In the genomic region with DNA sequence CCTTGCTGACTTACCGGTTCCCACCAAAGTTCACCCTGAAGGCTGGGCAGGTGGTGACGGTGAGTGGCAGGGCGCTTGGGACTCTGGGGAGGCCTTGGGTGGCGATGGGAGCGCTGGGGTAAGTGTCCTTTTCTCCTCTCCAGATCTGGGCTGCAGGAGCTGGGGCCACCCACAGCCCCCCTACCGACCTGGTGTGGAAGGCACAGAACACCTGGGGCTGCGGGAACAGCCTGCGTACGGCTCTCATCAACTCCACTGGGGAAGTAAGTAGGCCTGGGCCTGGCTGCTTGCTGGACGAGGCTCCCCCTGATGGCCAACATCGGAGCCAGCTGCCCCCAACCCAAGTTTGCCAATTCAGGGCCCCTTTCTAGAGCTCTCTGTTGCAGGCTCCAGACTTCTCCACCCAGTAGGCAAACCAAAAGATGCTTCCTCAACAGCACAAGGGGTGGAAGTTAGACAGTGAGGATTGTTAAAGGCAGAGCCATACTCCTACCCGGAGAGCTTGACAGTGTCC, we compare ENCODE assay signal across 20 cellular contexts. TPM values are rescaled to one million over a fixed set of nuclear protein-coding genes. Genes with fewer than 3 reads are reported as not detected.
DNase-seq lines count a peak whose midpoint lies in the region; ATAC-seq and TF ChIP-seq lines count a peak whose summit lies in the region.
"Had no signal": no experiment of that assay in that cellular context is flagged by ENCODE, and none has a peak within 500 bp of the region (broad histone marks: within the 10 kb centered on the region; RNA-seq: fewer than 3 reads in every experiment).

No MANE protein-coding gene starts in this region.

- H2BK120ac ChIP-seq in mesenchymal stem cell (ENCODE audit: low read depth, low read length): no peak overlapping the region

- H3K36me3 ChIP-seq in KMS-11 (ENCODE audit: insufficient read depth): no peaks in the 10 kb centered on the region; the same call in 1 of the 2 replicates
- H3K36me3 ChIP-seq in mesenchymal stem cell (ENCODE audit: control insufficient read depth in 1 of 2, insufficient read depth in 2 of 2, low read depth in 1 of 2, low read length in 2 of 2): peaks cover 91 to 97% of the 10 kb centered on the region in 2 experiments
- no peaks in the 10 kb centered on the region for H3K36me3 ChIP-seq in CD8-positive, alpha-beta T cell (ENCODE audit: insufficient read depth, low read length)
- peaks cover 61% of the 10 kb centered on the region for H3K36me3 ChIP-seq in A673 (ENCODE audit: insufficient read depth, low read length, poor library complexity, severe bottlenecking)

- H4K8ac ChIP-seq in mesenchymal stem cell (ENCODE audit: low read length): no peak overlapping the region

- H2BK12ac ChIP-seq in mesenchymal stem cell (ENCODE audit: low read length in 2 of 2): no peak overlapping the region

- H2AFZ ChIP-seq in KMS-11 (ENCODE audit: low read depth): no peak overlapping the region
- H2AFZ ChIP-seq in mesenchymal stem cell (ENCODE audit: low read depth, low read length): no peak overlapping the region
- H2AFZ ChIP-seq: GM23248 had no signal

- H3K27ac ChIP-seq in KMS-11 (no peak overlapping the region), mesenchymal stem cell (ENCODE audit: low read length, poor library complexity, severe bottlenecking) (no peak overlapping the region), A673 (ENCODE audit: low read depth, low read length, poor library complexity, severe bottlenecking) (no peak overlapping the region)
- H3K27ac ChIP-seq in CD8-positive, alpha-beta T cell (ENCODE audit: low read depth, low read length): no peak overlapping the region
- H3K27ac ChIP-seq: BLaER1 treated with 17β-estradiol and CSF1 and Interleukin-3, amounts not matched to agents 10 nM and 100 nM; GM23248; psoas muscle had no signal

- peaks cover 22% of the 10 kb centered on the region for H3K79me1 ChIP-seq in mesenchymal stem cell (replicated peaks; ENCODE audit: low read length, poor library complexity, severe bottlenecking)

- WGBS in mesenchymal stem cell: 93% methylated on average over 12 of the region's 12 CpGs

- peaks cover 2% of the 10 kb centered on the region for H3K27me3 Mint-ChIP-seq in CD8-positive, alpha-beta T cell (ENCODE audit: low read depth)
- H3K27me3 Mint-ChIP-seq: activated CD8-positive, alpha-beta memory T cell treated with anti-CD3 and anti-CD28 coated beads, Interleukin-2, amount 10 ng/mL, durations not matched to agents 7 days and 5 days had no signal

- peaks cover 2% of the 10 kb centered on the region for H3K36me3 Mint-ChIP-seq in CD8-positive, alpha-beta T cell
- H3K36me3 Mint-ChIP-seq: naive B cell had no signal

- H3K4me1 ChIP-seq in KMS-11 (ENCODE audit: low read depth, poor library complexity, severe bottlenecking) (no peaks in the 10 kb centered on the region), mesenchymal stem cell (ENCODE audit: control insufficient read depth, insufficient read depth, low read depth, low read length) (no peaks in the 10 kb centered on the region), A673 (ENCODE audit: insufficient read depth, low read length, poor library complexity, severe bottlenecking) (no peaks in the 10 kb centered on the region)
- H3K4me1 ChIP-seq in CD8-positive, alpha-beta T cell (ENCODE audit: insufficient read depth, low read length): no peaks in the 10 kb centered on the region

- no TSS peak for BruUV-seq in A673 (replicated peaks; lab: Mats Ljungman, UMichigan)

- H3K9me3 Mint-ChIP-seq in CD8-positive, alpha-beta T cell: no peaks in the 10 kb centered on the region
- H3K9me3 Mint-ChIP-seq: naive B cell had no signal

- H3K9me3 ChIP-seq in mesenchymal stem cell (ENCODE audit: control insufficient read depth, low read length) (no peaks in the 10 kb centered on the region), A673 (ENCODE audit: low read depth, low read length, poor library complexity, severe bottlenecking) (no peaks in the 10 kb centered on the region)
- H3K9me3 ChIP-seq in CD8-positive, alpha-beta T cell (ENCODE audit: low read length): no peaks in the 10 kb centered on the region
- H3K9me3 ChIP-seq: BLaER1 treated with 17β-estradiol and CSF1 and Interleukin-3, amounts not matched to agents 10 nM and 100 nM; psoas muscle; stomach had no signal

- H3K27ac Mint-ChIP-seq in CD8-positive, alpha-beta T cell: no peak overlapping the region
- H3K27ac Mint-ChIP-seq: activated CD8-positive, alpha-beta memory T cell treated with anti-CD3 and anti-CD28 coated beads, Interleukin-2, amount 10 ng/mL, durations not matched to agents 7 days and 5 days had no signal

- H3K4me2 ChIP-seq in KMS-11: no peak overlapping the region
- H3K4me2 ChIP-seq in mesenchymal stem cell (ENCODE audit: low read length, poor library complexity, severe bottlenecking): no peak overlapping the region
- H3K4me2 ChIP-seq: BLaER1 treated with 17β-estradiol and CSF1 and Interleukin-3, amounts not matched to agents 10 nM and 100 nM had no signal

- no peak overlapping the region for H3K23ac ChIP-seq in mesenchymal stem cell (ENCODE audit: low read length in 2 of 2)

- POLR2A ChIA-PET in CD8-positive, alpha-beta T cell (lab: Charles Lee): no interaction called here
- POLR2A ChIA-PET in A673 (lab: Charles Lee; ENCODE audit: low non-redundant PET): no interaction called here

- no peak overlapping the region for H4K91ac ChIP-seq in mesenchymal stem cell (ENCODE audit: low read length)

- H3K4me3 ChIP-seq in AG10803 (ENCODE audit: low read length) (no peak overlapping the region), KMS-11 (IDR thresholded peaks at IDR 0.05; ENCODE audit: insufficient read depth, low read depth, low read length) (no peak overlapping the region), cardiac fibroblast (replicated peaks in 1 of 2; ENCODE audit: low read depth in 2 of 2, low read length in 2 of 2) (no peak overlapping the region), mesenchymal stem cell (ENCODE audit: insufficient read depth in 1 of 2, low read depth in 1 of 2, low read length in 2 of 2) (no peak overlapping the region), A673 (ENCODE audit: low read depth, low read length, poor library complexity, severe bottlenecking) (no peak overlapping the region)
- H3K4me3 ChIP-seq in CD8-positive, alpha-beta T cell (ENCODE audit: low read depth, low read length): no peak overlapping the region
- H3K4me3 ChIP-seq: BLaER1 treated with 17β-estradiol and CSF1 and Interleukin-3, amounts not matched to agents 10 nM and 100 nM; GM23248; psoas muscle; stomach had no signal

- no peak overlapping the region for H3K4me3 Mint-ChIP-seq in CD8-positive, alpha-beta T cell
- H3K4me3 Mint-ChIP-seq: activated CD8-positive, alpha-beta memory T cell treated with anti-CD3 and anti-CD28 coated beads, Interleukin-2, amount 10 ng/mL, durations not matched to agents 7 days and 5 days; naive B cell had no signal

- intact Hi-C loops in CD8-positive, alpha-beta T cell (cut with DNase I, micrococcal nuclease): no loop called here
- intact Hi-C loops in A673 (cut with micrococcal nuclease; ENCODE audit: unreplicated experiment): loop anchor here (10.0 kb wide), 1 partner anchor 112 kb away; a partner anchor contains a TSS

- DNase-seq in AG10803 (ENCODE audit: low read depth): no peak
- no peak for DNase-seq in cardiac fibroblast (ENCODE audit: low read depth in 2 of 2)
- DNase-seq in mesenchymal stem cell: no peak
- no peak for DNase-seq in CD8-positive, alpha-beta T cell
- no peak for DNase-seq in A673 (ENCODE audit: low spot score)
- no peak for DNase-seq in RKO (ENCODE audit: low spot score)
- DNase-seq: activated CD4-positive, CD25-positive, alpha-beta regulatory T cell; activated CD8-positive, alpha-beta memory T cell treated with anti-CD3 and anti-CD28 coated beads, Interleukin-2, amount 10 ng/mL, durations not matched to agents 7 days and 5 days; activated gamma-delta T cell; anterior cingulate cortex; DMS79 treated with DMSO at 0.1 percent for 48 hours; GM23248; naive B cell; NCI-H2029 treated with DMSO at 0.1 percent for 48 hours; NCI-H524 treated with DMSO at 0.1 percent for 48 hours; psoas muscle; stomach had no signal

- no peaks in the 10 kb centered on the region for H3K4me1 Mint-ChIP-seq in CD8-positive, alpha-beta T cell (ENCODE audit: low read depth)
- H3K4me1 Mint-ChIP-seq: activated CD8-positive, alpha-beta memory T cell treated with anti-CD3 and anti-CD28 coated beads, Interleukin-2, amount 10 ng/mL, durations not matched to agents 7 days and 5 days; naive B cell had no signal

- no peak overlapping the region for H2BK5ac ChIP-seq in mesenchymal stem cell (ENCODE audit: low read depth, low read length, poor library complexity, severe bottlenecking)

- ATAC-seq in HG02840 (IDR thresholded peaks at IDR 0.05; ENCODE audit: low FRiP score, unreplicated experiment): no peak
- no peak for ATAC-seq in CD8-positive, alpha-beta T cell
- ATAC-seq: activated CD8-positive, alpha-beta memory T cell treated with anti-CD3 and anti-CD28 coated beads, Interleukin-2, amount 10 ng/mL, durations not matched to agents 7 days and 5 days; psoas muscle had no signal

- TF ChIP-seq CTCF in AG10803 (conservative IDR thresholded peaks at IDR 0.05; ENCODE audit: low read length) (peak; percentile 17), KMS-11 (conservative IDR thresholded peaks at IDR 0.05; ENCODE audit: low read depth, low read length) (0 out of 2 replicates have a peak, but pooled peaks have one; percentile 20), cardiac fibroblast (IDR thresholded peaks at IDR 0.05; ENCODE audit: low read depth, low read length) (peak; percentile 24), A673 (conservative IDR thresholded peaks at IDR 0.05; ENCODE audit: low read depth, low read length) (no peak)
- TF ChIP-seq CTCF in CD8-positive, alpha-beta T cell (IDR thresholded peaks at IDR 0.05): no peak

- no peak overlapping the region for H3K18ac ChIP-seq in mesenchymal stem cell (ENCODE audit: low read depth in 1 of 2, low read length in 2 of 2)

- H4K20me1 ChIP-seq in KMS-11 (ENCODE audit: insufficient read depth): no peaks in the 10 kb centered on the region

- H3K27me3 ChIP-seq in KMS-11 (ENCODE audit: insufficient read depth, low read depth) (no peaks in the 10 kb centered on the region), mesenchymal stem cell (ENCODE audit: control insufficient read depth in 1 of 2, insufficient read depth in 1 of 2, low read length in 2 of 2) (no peaks in the 10 kb centered on the region), A673 (replicated peaks; ENCODE audit: insufficient read depth, low read depth, low read length, poor library complexity) (no peaks in the 10 kb centered on the region)
- H3K27me3 ChIP-seq in CD8-positive, alpha-beta T cell (ENCODE audit: insufficient read depth, low read length): no peaks in the 10 kb centered on the region
- H3K27me3 ChIP-seq: BLaER1 treated with 17β-estradiol and CSF1 and Interleukin-3, amounts not matched to agents 10 nM and 100 nM; stomach had no signal

- H3K14ac ChIP-seq in mesenchymal stem cell (ENCODE audit: low read length in 2 of 2): no peak overlapping the region

- no peak overlapping the region for H3K9ac ChIP-seq in KMS-11
- peak overlapping the region; percentile 24 for H3K9ac ChIP-seq in mesenchymal stem cell (ENCODE audit: low read length)
- H3K9ac ChIP-seq: BLaER1 treated with 17β-estradiol and CSF1 and Interleukin-3, amounts not matched to agents 10 nM and 100 nM; GM23248 had no signal

- CTCF ChIA-PET in CD8-positive, alpha-beta T cell (lab: Charles Lee): interaction anchor here (1.1 to 28.9 kb wide), 3 partner anchors 18 to 90 kb away, joined by 3 to 1057 read pairs (median 252); a partner anchor contains a TSS
- CTCF ChIA-PET in A673 (lab: Charles Lee): interaction anchor here (0.9 kb wide), 1 partner anchor 88 kb away, joined by 3 read pairs; no protein-coding TSS in a partner anchor

- no peaks in the 10 kb centered on the region for H3K79me2 ChIP-seq in KMS-11 (ENCODE audit: insufficient read depth, low read depth)

- H2AK5ac ChIP-seq in mesenchymal stem cell (ENCODE audit: low read length, severe bottlenecking): no peak overlapping the region

- H3K4ac ChIP-seq in mesenchymal stem cell (ENCODE audit: low read depth in 1 of 2, low read length in 2 of 2): no peak overlapping the region

- no peak overlapping the region for H2BK15ac ChIP-seq in mesenchymal stem cell (ENCODE audit: low read depth, poor library complexity, severe bottlenecking)

RNA-seq across cellular contexts. Expression of a gene that starts 16.4 kb away (rescaled TPM):
- 0.61 TPM for polyA plus RNA-seq in mesenchymal stem cell (2013, experiment 1 of 2)
- polyA plus RNA-seq in mesenchymal stem cell (2013, experiment 2 of 2): 0.40 TPM
- total RNA-seq in CD8-positive, alpha-beta T cell: 1 to 10 TPM; 2.9 to 4.0 TPM
- total RNA-seq in A673 (2021): 0.77 and 0.92 TPM in 2 replicates

RNA-seq across cellular contexts. Expression of a gene that starts 22.5 kb away (rescaled TPM):
- 732 TPM for polyA plus RNA-seq in mesenchymal stem cell (2013, experiment 1 of 2)
- polyA plus RNA-seq in mesenchymal stem cell (2013, experiment 2 of 2): 747 TPM
- total RNA-seq in CD8-positive, alpha-beta T cell: 100 to 1,000 TPM; 281 to 298 TPM
- total RNA-seq in A673 (2021): 204 and 225 TPM in 2 replicates

RNA-seq across cellular contexts. Expression of a gene that starts 54.8 kb away (rescaled TPM):
- 10.4 TPM for polyA plus RNA-seq in mesenchymal stem cell (2013, experiment 1 of 2)
- polyA plus RNA-seq in mesenchymal stem cell (2013, experiment 2 of 2): 10.7 TPM
- under 1 TPM; 0.14 to 0.22 TPM for total RNA-seq in CD8-positive, alpha-beta T cell
- 90.0 and 92.5 TPM in 2 replicates for total RNA-seq in A673 (2021)

RNA-seq across cellular contexts. Expression of a gene that starts 56.9 kb away (rescaled TPM):
- polyA plus RNA-seq in mesenchymal stem cell (2013, experiment 1 of 2): 21.8 TPM
- polyA plus RNA-seq in mesenchymal stem cell (2013, experiment 2 of 2): 20.8 TPM
- total RNA-seq in CD8-positive, alpha-beta T cell: 10 to 100 TPM; 12.1 to 12.6 TPM
- 28.9 and 30.9 TPM in 2 replicates for total RNA-seq in A673 (2021)

Comparison
In these comparisons a context has a peak if more than half of its experiments do, and no peak if none do; other contexts are left out.
1. CTCF ChIP-seq: peak in AG10803 (single experiment), KMS-11 (single experiment) and cardiac fibroblast (single experiment); none in CD8-positive, alpha-beta T cell (single experiment) and A673 (single experiment).
2. RNA of a gene that starts 54.8 kb away (total RNA-seq): 90.0 to 92.5 TPM in A673; 0.14 to 0.22 TPM in CD8-positive, alpha-beta T cell; every median in the first group is over 10 times any median in the second.